ENCODE assay signal across 8 cellular contexts in the genomic region with DNA sequence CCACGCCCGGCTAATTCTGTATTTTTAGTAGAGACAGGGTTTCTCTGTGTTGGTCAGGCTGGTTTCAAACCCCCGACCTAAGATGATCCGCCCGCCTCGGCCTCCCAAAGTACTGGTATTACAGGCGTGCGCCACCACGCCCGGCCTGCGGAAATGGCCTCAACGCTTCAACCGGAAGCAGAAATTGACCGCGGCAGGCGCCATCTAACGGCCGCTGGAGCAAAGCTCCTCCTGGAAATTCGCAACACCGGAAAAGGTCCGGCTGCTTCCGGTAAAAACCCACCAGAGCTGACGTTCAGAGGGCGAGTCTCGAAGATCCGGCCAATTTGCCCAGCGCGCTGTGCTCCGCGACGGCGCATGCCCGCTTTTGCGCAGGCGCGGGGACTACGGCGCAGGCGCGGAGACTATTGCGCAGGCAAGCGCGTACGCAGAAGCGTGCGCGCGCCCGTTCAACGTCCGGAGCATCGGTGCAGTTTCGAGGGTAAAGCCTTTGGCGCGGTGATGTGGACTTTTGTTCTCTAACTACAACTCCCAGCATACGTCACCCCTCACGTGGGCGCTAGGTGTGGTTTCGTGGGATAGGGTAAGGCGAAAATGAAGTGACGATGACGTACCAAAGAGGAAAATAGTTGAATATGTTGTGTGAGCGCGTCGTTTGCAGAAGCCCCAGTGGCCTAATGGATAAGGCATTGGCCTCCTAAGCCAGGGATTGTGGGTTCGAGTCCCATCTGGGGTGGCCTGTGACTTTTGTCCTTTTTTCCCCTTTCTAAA. TPM values are rescaled to one million over a fixed set of nuclear protein-coding genes. Genes with fewer than 3 reads are reported as not detected.
DNase-seq lines count a peak whose midpoint lies in the region; ATAC-seq and TF ChIP-seq lines count a peak whose summit lies in the region.

No MANE protein-coding gene starts in this region.

- H3K27me3 ChIP-seq in SK-N-SH (ENCODE audit: insufficient read depth) = no peaks in the 10 kb centered on the region

- CTCF ChIA-PET in SK-N-SH (lab: Yijun Ruan, JAX) = interaction anchor here (0.6 to 3.7 kb wide), 26 partner anchors 9 to 360 kb away, joined by 3 to 11 read pairs (median 4); partner anchors contain the start of genes KLRG2 and LUC7L2

- no peaks in the 10 kb centered on the region for H3K9me2 ChIP-seq in SK-N-SH

- peak overlapping the region; percentile 81 to 89 for H3K4me3 ChIP-seq in SK-N-SH (ENCODE audit: low read depth in 2 of 2, low read length in 1 of 2)

- ATAC-seq in HG02623 (IDR thresholded peaks at IDR 0.05; ENCODE audit: unreplicated experiment) = peak; percentile 71
- peak; percentile 83 to 87 for ATAC-seq in activated naive CD4-positive, alpha-beta T cell treated with anti-CD3 and anti-CD28 coated beads, Interleukin-2, amount 50 U/mL, for 72 hours

- H3K9me3 ChIP-seq in SK-N-SH = no peaks in the 10 kb centered on the region

- TF ChIP-seq CTCF in GM10266 (IDR thresholded peaks at IDR 0.05; ENCODE audit: control insufficient read depth, insufficient read depth, low read depth, missing control alignments) (peak; percentile 78), SK-N-SH (IDR thresholded peaks at IDR 0.05) (peak; percentile 94)

- H3K9me3 Mint-ChIP-seq in activated naive CD4-positive, alpha-beta T cell treated with anti-CD3 and anti-CD28 coated beads, Interleukin-2, amount 50 U/mL, for 72 hours = peaks cover 4 to 6% of the 10 kb centered on the region in 2 donors

- TF ChIP-seq EP300 in SK-N-SH (IDR thresholded peaks at IDR 0.05; ENCODE audit: borderline replicate concordance in 1 of 2, low read depth in 1 of 2, low read length in 1 of 2) = peak; percentile 27 to 73; a peak in 1 of 4 replicates

- H3K4me1 ChIP-seq in SK-N-SH (ENCODE audit: control insufficient read depth in 1 of 2, insufficient read depth in 2 of 2, low read depth in 1 of 2, low read length in 1 of 2) = peaks cover 0 to 6% of the 10 kb centered on the region in 2 experiments; a peak in 2 of 4 replicates

- H3K79me2 ChIP-seq in SK-N-SH (ENCODE audit: insufficient read depth) = peaks cover 35% of the 10 kb centered on the region

- peak overlapping the region; percentile 100 for H3K27ac Mint-ChIP-seq in activated naive CD4-positive, alpha-beta T cell treated with anti-CD3 and anti-CD28 coated beads, Interleukin-2, amount 50 U/mL, for 72 hours

- H3K36me3 Mint-ChIP-seq in activated naive CD4-positive, alpha-beta T cell treated with anti-CD3 and anti-CD28 coated beads, Interleukin-2, amount 50 U/mL, for 72 hours = peaks cover 22 to 34% of the 10 kb centered on the region in 2 donors

- H3F3A ChIP-seq in SK-N-SH (replicated peaks; ENCODE audit: insufficient read depth) = peaks cover 21% of the 10 kb centered on the region

- POLR2A ChIA-PET in SK-N-SH (lab: Yijun Ruan, JAX) = interaction anchor here (0.6 to 1.5 kb wide), 7 partner anchors 14 to 900 kb away, joined by 3 to 23 read pairs (median 5); partner anchors contain the start of genes LUC7L2 and UBN2

- WGBS in SK-N-SH (ENCODE audit: low lambda C conversion rate) = 2% methylated on average over 64 of the region's 66 CpGs

- peak overlapping the region; percentile 86 for H2AFZ ChIP-seq in SK-N-SH (ENCODE audit: low read depth)

- peak overlapping the region; percentile 98 to 99 for H3K27ac ChIP-seq in SK-N-SH (ENCODE audit: low read depth in 2 of 2, low read length in 1 of 2)
- H3K27ac ChIP-seq in temporal lobe (ENCODE audit: low read depth, low read length) = peak overlapping the region; percentile 97

- no peaks in the 10 kb centered on the region for H4K20me1 ChIP-seq in SK-N-SH (ENCODE audit: insufficient read depth)

- TF ChIP-seq RAD21 in SK-N-SH (IDR thresholded peaks at IDR 0.05; ENCODE audit: low read length) = peak; percentile 23; the same call in 1 of the 2 replicates

- peak overlapping the region; percentile 92 for H3K4me2 ChIP-seq in SK-N-SH

- peak overlapping the region; percentile 96 for H3K9ac ChIP-seq in SK-N-SH

- H3K36me3 ChIP-seq in SK-N-SH (replicated peaks in 1 of 2; ENCODE audit: control insufficient read depth in 1 of 2, insufficient read depth in 2 of 2, low read length in 1 of 2) = peaks cover 3 to 9% of the 10 kb centered on the region in 2 experiments

- DNase-seq in GM10266 (ENCODE audit: extremely low spot score) = peak; percentile 88
- DNase-seq in NCI-H1092 (lab: John Stamatoyannopoulos, UW) = peak; percentile 100
- peak; percentile 92 for DNase-seq in SK-N-SH
- peak; percentile 97 to 99 for DNase-seq in activated naive CD4-positive, alpha-beta T cell treated with anti-CD3 and anti-CD28 coated beads, Interleukin-2, amount 50 U/mL, for 72 hours (ENCODE audit: low spot score in 2 of 2)
- peak; percentile 99 for DNase-seq in glomerular endothelial cell (ENCODE audit: extremely low read depth, low read depth, low spot score)
- DNase-seq in occipital lobe (lab: John Stamatoyannopoulos, UW) = peak; percentile 94

TF ChIP-seq in SK-N-SH, 30 proteins besides CTCF, POLR2A, EP300 and RAD21 (continues in another document):
- TF ChIP-seq IRF3 (IDR thresholded peaks at IDR 0.05; ENCODE audit: low read depth, low read length) = no peak; the same call in 1 of the 2 replicates
- peak; percentile 96 for TF ChIP-seq MAX (IDR thresholded peaks at IDR 0.05; ENCODE audit: low read depth)
- peak; percentile 89 for TF ChIP-seq MXI1 (IDR thresholded peaks at IDR 0.05; ENCODE audit: low read depth, low read length)
- peak; percentile 64; the same call in 1 of the 2 replicates for TF ChIP-seq SIN3A (IDR thresholded peaks at IDR 0.05; ENCODE audit: borderline replicate concordance, low read depth, low read length)
- TF ChIP-seq SMC3 (IDR thresholded peaks at IDR 0.05; ENCODE audit: low read depth, low read length) = no peak; the same call in 1 of the 2 replicates
- TF ChIP-seq RCOR1 (IDR thresholded peaks at IDR 0.05; ENCODE audit: low read length) = peak; percentile 72
- TF ChIP-seq PBX3 (IDR thresholded peaks at IDR 0.05) = 0 out of 2 replicates have a peak, but pooled peaks have one; percentile 18
- no peak; the same call in 1 of the 2 replicates for TF ChIP-seq JUND (IDR thresholded peaks at IDR 0.05)
- peak; percentile 93 for TF ChIP-seq ELF1 (IDR thresholded peaks at IDR 0.05)
- TF ChIP-seq YY1 (IDR thresholded peaks at IDR 0.05; ENCODE audit: low read depth) = peak; percentile 78; the same call in 1 of the 2 replicates
- no peak; the same call in 1 of the 2 replicates for TF ChIP-seq RXRA (IDR thresholded peaks at IDR 0.05; ENCODE audit: borderline replicate concordance, low read depth)
- TF ChIP-seq CHD2 (IDR thresholded peaks at IDR 0.05; ENCODE audit: low read length, partially characterized antibody) = peak; percentile 86
- TF ChIP-seq EZH2phosphoT487 (IDR thresholded peaks at IDR 0.05; ENCODE audit: borderline replicate concordance, low read depth) = no peak
- TF ChIP-seq GATA2 (CRISPR knock-in tag; IDR thresholded peaks at IDR 0.05) = no peak
- TF ChIP-seq FOSL2 (IDR thresholded peaks at IDR 0.05; ENCODE audit: borderline replicate concordance, low read depth) = peak; percentile 88
- TF ChIP-seq, protein P1, sequence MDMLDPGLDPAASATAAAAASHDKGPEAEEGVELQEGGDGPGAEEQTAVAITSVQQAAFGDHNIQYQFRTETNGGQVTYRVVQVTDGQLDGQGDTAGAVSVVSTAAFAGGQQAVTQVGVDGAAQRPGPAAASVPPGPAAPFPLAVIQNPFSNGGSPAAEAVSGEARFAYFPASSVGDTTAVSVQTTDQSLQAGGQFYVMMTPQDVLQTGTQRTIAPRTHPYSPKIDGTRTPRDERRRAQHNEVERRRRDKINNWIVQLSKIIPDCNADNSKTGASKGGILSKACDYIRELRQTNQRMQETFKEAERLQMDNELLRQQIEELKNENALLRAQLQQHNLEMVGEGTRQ (IDR thresholded peaks at IDR 0.05; ENCODE audit: borderline replicate concordance, low read depth, low read length) = peak; percentile 97
- TF ChIP-seq RFX5 (IDR thresholded peaks at IDR 0.05; ENCODE audit: low read length) = peak; percentile 87
- no peak; the same call in 1 of the 2 replicates for TF ChIP-seq FOXJ3 (CRISPR knock-in tag; IDR thresholded peaks at IDR 0.05)

RNA-seq across cellular contexts. Expression of gene FMC1, which starts 0.9 kb away (rescaled TPM):
- 59.0 and 59.9 TPM in 2 replicates for polyA plus RNA-seq in SK-N-SH (2012; rRNA removed)
- 56.8 and 60.1 TPM in 2 replicates for polyA plus RNA-seq in SK-N-SH (2012; cell fraction: cytosol; rRNA removed)
- polyA plus RNA-seq in SK-N-SH (2012; cell fraction: nucleus; rRNA removed) = 17.6 and 24.0 TPM in 2 replicates
- total RNA-seq in activated naive CD4-positive, alpha-beta T cell treated with anti-CD3 and anti-CD28 coated beads, Interleukin-2, amount 50 U/mL, for 72 hours = 10 to 100 TPM in 1 of 2 donors, 1 to 10 TPM in 1; 6.8 to 11.5 TPM
- 7.5 and 13.2 TPM in 2 replicates for total RNA-seq in glomerular endothelial cell
- total RNA-seq in occipital lobe = 16.8 TPM
- total RNA-seq in temporal lobe = 4.9 TPM

RNA-seq across cellular contexts. Expression of gene LUC7L2, which starts 19.5 kb away (rescaled TPM):
- polyA plus RNA-seq in SK-N-SH (2012; rRNA removed) = 45.7 and 50.7 TPM in 2 replicates
- polyA plus RNA-seq in SK-N-SH (2012; cell fraction: cytosol; rRNA removed) = 40.3 and 50.3 TPM in 2 replicates
- polyA plus RNA-seq in SK-N-SH (2012; cell fraction: nucleus; rRNA removed) = 136 and 151 TPM in 2 replicates
- 100 to 1,000 TPM; 136 to 143 TPM for total RNA-seq in activated naive CD4-positive, alpha-beta T cell treated with anti-CD3 and anti-CD28 coated beads, Interleukin-2, amount 50 U/mL, for 72 hours
- 33.1 and 51.2 TPM in 2 replicates for total RNA-seq in glomerular endothelial cell
- total RNA-seq in occipital lobe = 51.3 TPM
- total RNA-seq in temporal lobe = 48.4 TPM

Comparison
In these comparisons a context has a peak if more than half of its experiments do, and no peak if none do; other contexts are left out.
1. Peak in every context shown above with its lines: DNase-seq, ATAC-seq, H3K4me3 ChIP-seq and H3K27ac ChIP-seq.